11 cellular contexts compared by ENCODE assay signal in the genomic region with DNA sequence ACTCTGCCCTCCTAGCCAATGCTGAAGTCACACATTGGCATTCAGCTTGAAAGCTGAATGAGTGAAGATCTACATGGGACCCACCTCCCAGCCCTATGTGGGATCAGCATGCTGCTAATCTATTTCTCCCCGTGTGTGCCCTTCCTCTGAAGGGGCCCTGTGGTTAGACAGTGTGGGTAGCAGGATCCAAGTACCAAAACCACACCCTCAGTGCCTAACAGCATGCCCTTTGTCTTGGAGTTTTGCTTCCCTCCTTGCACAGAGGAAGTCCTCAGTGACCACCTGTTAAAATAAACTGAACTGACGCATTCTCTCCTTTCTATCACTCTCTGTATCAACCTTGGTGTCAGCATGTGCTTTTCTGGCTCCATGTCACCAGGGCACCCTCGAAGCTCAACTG. TPM values are rescaled to one million over a fixed set of nuclear protein-coding genes. Genes with fewer than 3 reads are reported as not detected.
DNase-seq lines count a peak whose midpoint lies in the region; TF ChIP-seq lines count a peak whose summit lies in the region.
"Had no signal": no experiment of that assay in that cellular context is flagged by ENCODE, and none has a peak within 500 bp of the region (broad histone marks: within the 10 kb centered on the region; RNA-seq: fewer than 3 reads in every experiment).

No MANE protein-coding gene starts in this region.

- no peaks in the 10 kb centered on the region for H3K27me3 ChIP-seq in BLaER1
- no peaks in the 10 kb centered on the region for H3K27me3 ChIP-seq in H9 (ENCODE audit: insufficient read depth, low read length)
- H3K27me3 ChIP-seq in dorsolateral prefrontal cortex: no peaks in the 10 kb centered on the region

- no peaks in the 10 kb centered on the region for H3K36me3 Mint-ChIP-seq in H9 (ENCODE audit: insufficient read depth in 1 of 3, low read depth in 3 of 3)
- H3K36me3 Mint-ChIP-seq: naive thymus-derived CD8-positive, alpha-beta T cell had no signal

- DNase-seq in H9 (no peak), OCI-M1 (lab: John Stamatoyannopoulos, UW) (peak; percentile 13), dorsolateral prefrontal cortex (no peak), SW 1271 (lab: John Stamatoyannopoulos, UW) (no peak), putamen (ENCODE audit: low spot score) (no peak), iPS-NIHi7 (ENCODE audit: extremely low spot score) (no peak)
- DNase-seq in stimulated activated CD4-positive, alpha-beta T cell treated with anti-CD3 and anti-CD28 coated beads, Interleukin-4, amount 100 ng/mL, for 24 hours: no peak
- DNase-seq: naive thymus-derived CD8-positive, alpha-beta T cell; stimulated activated CD4-positive, alpha-beta T cell treated with anti-CD3 and anti-CD28 coated beads, Interleukin-12 subunit alpha, Interleukin-12 subunit beta, amount 100 ng/mL, for 4 hours had no signal

- no CpG with 5 or more reads among the region's 3 CpGs for WGBS in H9 (ENCODE audit: extremely low coverage, insufficient read length, low lambda C conversion rate)

- no peak overlapping the region for H2BK20ac ChIP-seq in H9 (ENCODE audit: low read depth, low read length, poor library complexity, severe bottlenecking)

- H3K4me2 ChIP-seq in BLaER1 (peak overlapping the region; percentile 31), H9 (ENCODE audit: insufficient read depth, insufficient read length, low read length) (no peak overlapping the region)

- H3K23me2 ChIP-seq in H9 (ENCODE audit: insufficient read length, low read depth, low read length, poor library complexity, severe bottlenecking): no peaks in the 10 kb centered on the region

- no peak overlapping the region; the same call in 1 of the 2 replicates for H3K14ac ChIP-seq in H9 (ENCODE audit: insufficient read depth, low read length)

- peak overlapping the region in 1 of 3 experiments; percentile 13; a peak in 2 of 7 replicates for H3K27ac Mint-ChIP-seq in H9
- H3K27ac Mint-ChIP-seq: T-helper 1 cell treated with Interleukin-12 subunit alpha and Interleukin-12 subunit beta and Interleukin-4 antibody, amounts not matched to agents 30 μg/mL and 1 μg/mL, for 36 hours had no signal

- intact Hi-C loops in dorsolateral prefrontal cortex (cut with DNase I): loop anchor here (2.0 to 10.0 kb wide), 4 partner anchors 25 to 305 kb away; partner anchors contain the start of gene SH3TC2 (in 1 of the 2)

- H3K4me1 Mint-ChIP-seq in H9: no peaks in the 10 kb centered on the region

- H2BK15ac ChIP-seq in H9 (ENCODE audit: low read depth, low read length): no peak overlapping the region

- no peak overlapping the region for H2BK120ac ChIP-seq in H9 (ENCODE audit: low read depth, low read length, poor library complexity, severe bottlenecking)

- H3K9ac ChIP-seq in BLaER1 (no peak overlapping the region), H9 (ENCODE audit: extremely low read depth, insufficient read length, low read length) (no peak overlapping the region)

- no peak overlapping the region for H2BK12ac ChIP-seq in H9 (ENCODE audit: insufficient read length, low read depth, low read length)

- no peak overlapping the region for H3K18ac ChIP-seq in H9 (ENCODE audit: insufficient read length, low read depth, low read length)

- no peaks in the 10 kb centered on the region for H3K79me2 ChIP-seq in H9 (ENCODE audit: insufficient read depth, low read length)

- no peak overlapping the region for H2BK5ac ChIP-seq in H9 (ENCODE audit: insufficient read length, low read length)

- H2AK5ac ChIP-seq in H9 (ENCODE audit: insufficient read length, low read length): no peak overlapping the region

- H3K79me1 ChIP-seq in H9 (ENCODE audit: insufficient read depth, low read depth, low read length, poor library complexity, severe bottlenecking): no peaks in the 10 kb centered on the region

- H3K4ac ChIP-seq in H9 (ENCODE audit: low read depth, low read length): no peak overlapping the region

- peak overlapping the region; percentile 35 for H4K8ac ChIP-seq in H9 (replicated peaks; ENCODE audit: insufficient read length, low read depth, low read length)

- no peak overlapping the region for H3K4me3 Mint-ChIP-seq in H9
- H3K4me3 Mint-ChIP-seq: naive thymus-derived CD8-positive, alpha-beta T cell; T-helper 1 cell treated with Interleukin-12 subunit alpha and Interleukin-12 subunit beta and Interleukin-4 antibody, amounts not matched to agents 30 μg/mL and 1 μg/mL, for 36 hours had no signal

- no peak overlapping the region for H2AFZ ChIP-seq in H9 (ENCODE audit: low read length)

- H3K27me3 Mint-ChIP-seq in H9 (ENCODE audit: low read depth): peaks cover 3% of the 10 kb centered on the region; the same call in 1 of the 2 replicates

- no peak overlapping the region for H4K91ac ChIP-seq in H9 (ENCODE audit: insufficient read length, low read depth, low read length)

- no peak overlapping the region for H3K56ac ChIP-seq in H9 (ENCODE audit: insufficient read length, low read depth, low read length)

- H3K4me1 ChIP-seq in BLaER1: peaks cover 10% of the 10 kb centered on the region
- no peaks in the 10 kb centered on the region for H3K4me1 ChIP-seq in H9 (ENCODE audit: insufficient read depth, low read length)

- no peak overlapping the region for H3K23ac ChIP-seq in H9 (ENCODE audit: insufficient read length, low read depth, low read length)

- H4K5ac ChIP-seq in H9 (ENCODE audit: insufficient read length, low read depth, low read length): no peak overlapping the region

- TF ChIP-seq CTCF in H9 (conservative IDR thresholded peaks at IDR 0.05): no peak
- TF ChIP-seq CTCF in dorsolateral prefrontal cortex (IDR thresholded peaks at IDR 0.05 in 54 of 56, conservative IDR thresholded peaks at IDR 0.05 in 2 of 56; ENCODE audit: low read depth in 1 of 56, partially characterized antibody in 56 of 56): no peak

- H3K27ac ChIP-seq in BLaER1 (no peak overlapping the region), H9 (ENCODE audit: insufficient read length, low read depth, low read length) (no peak overlapping the region), dorsolateral prefrontal cortex (peak overlapping the region in 42 of 59 donors; percentile 0 to 85 (median 54))

- no peak overlapping the region for H3T11ph ChIP-seq in H9 (ENCODE audit: low read length)

- no peaks in the 10 kb centered on the region for H3K36me3 ChIP-seq in BLaER1

- no peaks in the 10 kb centered on the region for H3K9me3 ChIP-seq in BLaER1
- H3K9me3 ChIP-seq in H9 (ENCODE audit: control insufficient read depth, low read depth, low read length): no peaks in the 10 kb centered on the region

- H4K20me1 ChIP-seq in BLaER1: no peaks in the 10 kb centered on the region
- H4K20me1 ChIP-seq in H9 (ENCODE audit: control insufficient read depth, insufficient read depth, insufficient read length): no peaks in the 10 kb centered on the region

- H3K9me3 Mint-ChIP-seq in H9: no peaks in the 10 kb centered on the region
- H3K9me3 Mint-ChIP-seq: naive thymus-derived CD8-positive, alpha-beta T cell; T-helper 1 cell treated with Interleukin-12 subunit alpha and Interleukin-12 subunit beta and Interleukin-4 antibody, amounts not matched to agents 30 μg/mL and 1 μg/mL, for 36 hours had no signal

- H3K4me3 ChIP-seq in BLaER1 (no peak overlapping the region), dorsolateral prefrontal cortex (no peak overlapping the region)

RNA-seq across cellular contexts. Expression of gene SH3TC2, which starts 25.0 kb away (rescaled TPM):
- total RNA-seq in H9 (2021) (not detected in 2 replicates), dorsolateral prefrontal cortex (100 to 1,000 TPM in 11 of 120 experiments, 10 to 100 TPM in 105, 1 to 10 TPM in 4; 8.0 to 212 (median 45.8) TPM)
- total RNA-seq: naive thymus-derived CD8-positive, alpha-beta T cell had no signal

Comparison
In these comparisons a context has a peak if more than half of its experiments do, and no peak if none do; other contexts are left out.
1. H3K27ac ChIP-seq: peak in dorsolateral prefrontal cortex (42 of 59); none in BLaER1 (single experiment) and H9 (single experiment).